ENCODE assay signal across 9 cellular contexts in genomic region chr6:142822383-142822782, GRCh38.
DNase-seq lines count a peak whose midpoint lies in the region; ATAC-seq, FAIRE-seq and TF ChIP-seq lines count a peak whose summit lies in the region.
"Had no signal": no experiment of that assay in that cellular context is flagged by ENCODE, and none has a peak within 500 bp of the region (broad histone marks: within the 10 kb centered on the region; RNA-seq: fewer than 3 reads in every experiment).

No MANE protein-coding gene starts in this region.

- H3K27me3 Mint-ChIP-seq in activated naive CD8-positive, alpha-beta T cell treated with anti-CD3 and anti-CD28 coated beads, Interleukin-2, amount 10 ng/mL, durations not matched to agents 7 days and 5 days = no peaks in the 10 kb centered on the region

- no peak overlapping the region for H3K9ac ChIP-seq in neuronal stem cell (ENCODE audit: low read depth, low read length, poor library complexity)

- H2BK120ac ChIP-seq in neuronal stem cell (ENCODE audit: low read depth, low read length) = no peak overlapping the region

- no peak overlapping the region for H3K23ac ChIP-seq in neuronal stem cell (ENCODE audit: low read depth, low read length, poor library complexity)

- peak; percentile 65 for ATAC-seq in GM19463 (IDR thresholded peaks at IDR 0.05; ENCODE audit: unreplicated experiment)
- peak; percentile 74 for ATAC-seq in HG03097 (IDR thresholded peaks at IDR 0.05; ENCODE audit: low FRiP score, unreplicated experiment)
- ATAC-seq in activated naive CD8-positive, alpha-beta T cell treated with anti-CD3 and anti-CD28 coated beads, Interleukin-2, amount 10 ng/mL, durations not matched to agents 7 days and 5 days (ENCODE audit: low read depth) = no peak
- ATAC-seq: Panc1 had no signal

- peak overlapping the region; percentile 68 for H3K27ac Mint-ChIP-seq in activated naive CD8-positive, alpha-beta T cell treated with anti-CD3 and anti-CD28 coated beads, Interleukin-2, amount 10 ng/mL, durations not matched to agents 7 days and 5 days

- no peaks in the 10 kb centered on the region for H3K79me1 ChIP-seq in neuronal stem cell (ENCODE audit: low read depth, low read length)

- no peaks in the 10 kb centered on the region for H3K9me3 ChIP-seq in neuronal stem cell (replicated peaks in 1 of 2; ENCODE audit: control insufficient read depth in 2 of 2, insufficient read depth in 1 of 2, low read depth in 1 of 2, low read length in 2 of 2)

- no peak for TF ChIP-seq POLR2A in GM12892 (IDR thresholded peaks at IDR 0.05; ENCODE audit: low read depth, low read length)

- no CpG with 5 or more reads among the region's 1 CpG for WGBS in neuronal stem cell (ENCODE audit: extremely low coverage in 2 of 2, insufficient read length in 2 of 2, insufficient replicate concordance in 1 of 2), 2 donors

- H3K4me1 Mint-ChIP-seq in activated naive CD8-positive, alpha-beta T cell treated with anti-CD3 and anti-CD28 coated beads, Interleukin-2, amount 10 ng/mL, durations not matched to agents 7 days and 5 days = peaks cover 49% of the 10 kb centered on the region

- DNase-seq in GM12892 (ENCODE audit: insufficient read length) (no peak), neuronal stem cell (ENCODE audit: low spot score) (no peak), NK-92 (lab: John Stamatoyannopoulos, UW; ENCODE audit: unreplicated experiment) (no peak), OCI-M1 (lab: John Stamatoyannopoulos, UW) (no peak)
- DNase-seq in activated naive CD8-positive, alpha-beta T cell treated with anti-CD3 and anti-CD28 coated beads, Interleukin-2, amount 10 ng/mL, durations not matched to agents 7 days and 5 days = no peak
- no peak for DNase-seq in NK-92 treated with Interleukin-12 subunit alpha and Interleukin-12 subunit beta, amount 100 ng/mL, for 24 hours (lab: John Stamatoyannopoulos, UW)

- H3K36me3 Mint-ChIP-seq in activated naive CD8-positive, alpha-beta T cell treated with anti-CD3 and anti-CD28 coated beads, Interleukin-2, amount 10 ng/mL, durations not matched to agents 7 days and 5 days = peaks cover 16% of the 10 kb centered on the region

- H2AK5ac ChIP-seq in neuronal stem cell (ENCODE audit: low read depth, low read length) = no peak overlapping the region

- no peak overlapping the region for H4K91ac ChIP-seq in neuronal stem cell (ENCODE audit: low read depth, low read length, poor library complexity)

- H2BK15ac ChIP-seq in neuronal stem cell (ENCODE audit: low read length) = no peak overlapping the region

- no peak overlapping the region for H2BK12ac ChIP-seq in neuronal stem cell (ENCODE audit: low read length)

- H3K9me3 Mint-ChIP-seq in activated naive CD8-positive, alpha-beta T cell treated with anti-CD3 and anti-CD28 coated beads, Interleukin-2, amount 10 ng/mL, durations not matched to agents 7 days and 5 days = no peaks in the 10 kb centered on the region

- no peaks in the 10 kb centered on the region for H3K27me3 ChIP-seq in neuronal stem cell (ENCODE audit: control insufficient read depth in 3 of 3, insufficient read depth in 3 of 3, low read depth in 1 of 3, low read length in 3 of 3)

- H2BK5ac ChIP-seq in neuronal stem cell (ENCODE audit: low read length) = no peak overlapping the region

- peak; percentile 88 for FAIRE-seq in GM12892 (lab: Jason Lieb, UNC)

- no peak overlapping the region for H3K4me2 ChIP-seq in neuronal stem cell (ENCODE audit: insufficient read depth, low read length, poor library complexity, severe bottlenecking)

- no peak overlapping the region for H3K14ac ChIP-seq in neuronal stem cell (ENCODE audit: low read length)

- no peak overlapping the region for H3K4me3 ChIP-seq in neuronal stem cell (ENCODE audit: low read length in 2 of 2)

- no peaks in the 10 kb centered on the region for H3K36me3 ChIP-seq in neuronal stem cell (replicated peaks in 1 of 2; ENCODE audit: control insufficient read depth in 2 of 2, insufficient read depth in 2 of 2, low read length in 2 of 2)

- no peak overlapping the region for H4K8ac ChIP-seq in neuronal stem cell (ENCODE audit: low read depth, low read length)

- H2AFZ ChIP-seq in neuronal stem cell (ENCODE audit: low read length) = no peak overlapping the region

- H3K4me3 Mint-ChIP-seq in activated naive CD8-positive, alpha-beta T cell treated with anti-CD3 and anti-CD28 coated beads, Interleukin-2, amount 10 ng/mL, durations not matched to agents 7 days and 5 days = peak overlapping the region; percentile 9

- POLR2A ChIA-PET in activated naive CD8-positive, alpha-beta T cell treated with anti-CD3 and anti-CD28 coated beads, Interleukin-2, amount 10 ng/mL, durations not matched to agents 7 days and 5 days (lab: Charles Lee) = no interaction called here

- H3K27ac ChIP-seq in neuronal stem cell (replicated peaks; ENCODE audit: low read length) = no peak overlapping the region

- H3K18ac ChIP-seq in neuronal stem cell (ENCODE audit: low read length) = no peak overlapping the region

- H3K4me1 ChIP-seq in neuronal stem cell (ENCODE audit: control insufficient read depth in 2 of 2, insufficient read depth in 1 of 2, low read depth in 1 of 2, low read length in 2 of 2) = peaks cover 3 to 5% of the 10 kb centered on the region in 2 donors

- no peak overlapping the region for H3K4ac ChIP-seq in neuronal stem cell (ENCODE audit: low read length)
